In genomic region chr6:136652656-136653055, GRCh38 we compare ENCODE assay signal across 18 cellular contexts.
DNase-seq lines count a peak whose midpoint lies in the region; ATAC-seq, FAIRE-seq and TF ChIP-seq lines count a peak whose summit lies in the region.
"Had no signal": no experiment of that assay in that cellular context is flagged by ENCODE, and none has a peak within 500 bp of the region (broad histone marks: within the 10 kb centered on the region; RNA-seq: fewer than 3 reads in every experiment).

No MANE protein-coding gene starts in this region.

- H3K27ac ChIP-seq in body of pancreas, result peak overlapping the region in 2 of 4 donors; percentile 27 to 60
- peak overlapping the region in 2 of 4 donors; percentile 3 to 50 for H3K27ac ChIP-seq in pancreas
- H3K27ac ChIP-seq: 22Rv1, A549, C4-2B had no signal

- no peaks in the 10 kb centered on the region for H3K4me1 Mint-ChIP-seq in natural killer cell
- no peaks in the 10 kb centered on the region for H3K4me1 Mint-ChIP-seq in natural killer cell treated with Interleukin-12 subunit alpha and Interleukin-12 subunit beta and Interleukin-15 and Interleukin-18, amount 100 ng/mL, for 72 hours (ENCODE audit: low read depth in 2 of 2)
- H3K4me1 Mint-ChIP-seq: H9 had no signal

- H3K4me3 ChIP-seq in body of pancreas, result no peak overlapping the region
- H3K4me3 ChIP-seq in pancreas, result no peak overlapping the region
- H3K4me3 ChIP-seq: A549 had no signal

- H3K27me3 ChIP-seq in body of pancreas (no peaks in the 10 kb centered on the region), pancreas (no peaks in the 10 kb centered on the region)

- FAIRE-seq in pancreas (lab: Jason Lieb, UNC), result no peak
- FAIRE-seq: A549, GM12892, H1 had no signal

- DNase-seq in natural killer cell (no peak), body of pancreas (no peak), pancreas (no peak), left cardiac atrium (no peak)
- DNase-seq in natural killer cell treated with Interleukin-12 subunit alpha and Interleukin-12 subunit beta and Interleukin-15 and Interleukin-18, amount 100 ng/mL, for 72 hours (ENCODE audit: low spot score), result no peak
- DNase-seq: AML-193; CD4-positive, alpha-beta memory T cell; DMS153; DMS79; GDM1; H9 had no signal

- no peak for TF ChIP-seq CTCF in natural killer cell (IDR thresholded peaks at IDR 0.05)
- TF ChIP-seq CTCF in body of pancreas (IDR thresholded peaks at IDR 0.05), result no peak
- TF ChIP-seq CTCF in pancreas (IDR thresholded peaks at IDR 0.05), result no peak

- H3K9me3 ChIP-seq in body of pancreas (no peaks in the 10 kb centered on the region), pancreas (no peaks in the 10 kb centered on the region)
- H3K9me3 ChIP-seq: A549 had no signal

- H3K4me1 ChIP-seq in body of pancreas, result peaks cover 66% of the 10 kb centered on the region
- H3K4me1 ChIP-seq in pancreas, result peaks cover 19 to 49% (median 21%) of the 10 kb centered on the region in 3 donors
- H3K4me1 ChIP-seq: A549 had no signal

- intact Hi-C loops in natural killer cell (cut with micrococcal nuclease), result no loop called here
- intact Hi-C loops in body of pancreas (cut with DNase I), result no loop called here
- intact Hi-C loops in pancreas (cut with DNase I), result no loop called here
- intact Hi-C loops in left cardiac atrium (cut with DNase I), result no loop called here

- no peaks in the 10 kb centered on the region for H3K9me3 Mint-ChIP-seq in natural killer cell
- H3K9me3 Mint-ChIP-seq in natural killer cell treated with Interleukin-12 subunit alpha and Interleukin-12 subunit beta and Interleukin-15 and Interleukin-18, amount 100 ng/mL, for 72 hours, result no peaks in the 10 kb centered on the region
- H3K9me3 Mint-ChIP-seq: H9 had no signal

- TF ChIP-seq POLR2A in body of pancreas (IDR thresholded peaks at IDR 0.05), result no peak

- peaks cover 6% of the 10 kb centered on the region for H3K36me3 Mint-ChIP-seq in natural killer cell
- peaks cover 14% of the 10 kb centered on the region for H3K36me3 Mint-ChIP-seq in natural killer cell treated with Interleukin-12 subunit alpha and Interleukin-12 subunit beta and Interleukin-15 and Interleukin-18, amount 100 ng/mL, for 72 hours

- no peak overlapping the region for H3K4me3 Mint-ChIP-seq in natural killer cell
- no peak overlapping the region for H3K4me3 Mint-ChIP-seq in natural killer cell treated with Interleukin-12 subunit alpha and Interleukin-12 subunit beta and Interleukin-15 and Interleukin-18, amount 100 ng/mL, for 72 hours
- H3K4me3 Mint-ChIP-seq: H9 had no signal

- peak overlapping the region; percentile 5 to 27 for H3K27ac Mint-ChIP-seq in natural killer cell
- H3K27ac Mint-ChIP-seq in natural killer cell treated with Interleukin-12 subunit alpha and Interleukin-12 subunit beta and Interleukin-15 and Interleukin-18, amount 100 ng/mL, for 72 hours, result no peak overlapping the region
- H3K27ac Mint-ChIP-seq: H9 had no signal

- H3K36me3 ChIP-seq in body of pancreas (replicated peaks in 1 of 2; ENCODE audit: insufficient read depth in 1 of 2, low read depth in 2 of 2) (peaks cover 0 to 5% of the 10 kb centered on the region in 2 donors), pancreas (no peaks in the 10 kb centered on the region)

- ATAC-seq in natural killer cell, result no peak
- ATAC-seq in natural killer cell treated with Interleukin-12 subunit alpha and Interleukin-12 subunit beta and Interleukin-15 and Interleukin-18, amount 100 ng/mL, for 72 hours, result no peak
- ATAC-seq in body of pancreas, result peak; percentile 62
- ATAC-seq in pancreas, result peak; percentile 60 to 82 (median 70)
- ATAC-seq in GM21529 (IDR thresholded peaks at IDR 0.05; ENCODE audit: unreplicated experiment), result no peak
- ATAC-seq in left cardiac atrium, result no peak
- ATAC-seq in GM21381 (IDR thresholded peaks at IDR 0.05; ENCODE audit: unreplicated experiment), result no peak
- ATAC-seq: A549 had no signal

- H3K27me3 Mint-ChIP-seq in natural killer cell (ENCODE audit: low read depth in 2 of 2), result no peaks in the 10 kb centered on the region
- H3K27me3 Mint-ChIP-seq in natural killer cell treated with Interleukin-12 subunit alpha and Interleukin-12 subunit beta and Interleukin-15 and Interleukin-18, amount 100 ng/mL, for 72 hours, result no peaks in the 10 kb centered on the region
- H3K27me3 Mint-ChIP-seq: CD4-positive, alpha-beta memory T cell had no signal

Comparison
In these comparisons a context has a peak if more than half of its experiments do, and no peak if none do; other contexts are left out.
1. H3K27ac Mint-ChIP-seq: peak in natural killer cell (2 of 2); none in natural killer cell treated with Interleukin-12 subunit alpha and Interleukin-12 subunit beta and Interleukin-15 and Interleukin-18, amount 100 ng/mL, for 72 hours (0 of 2).
2. ATAC-seq: peak in body of pancreas (single experiment) and pancreas (4 of 4); none in natural killer cell (0 of 3), natural killer cell treated with Interleukin-12 subunit alpha and Interleukin-12 subunit beta and Interleukin-15 and Interleukin-18, amount 100 ng/mL, for 72 hours (0 of 2), GM21529 (single experiment), left cardiac atrium (0 of 2) and GM21381 (single experiment).